In genomic region chr7:47572101-47572460, GRCh38 we compare ENCODE assay signal across 11 cellular contexts. TPM values are rescaled to one million over a fixed set of nuclear protein-coding genes. Genes with fewer than 3 reads are reported as not detected.
A peak's percentile ranks its signal among the peaks of the same experiment; 100 is the strongest.
DNase-seq lines count a peak whose midpoint lies in the region; ATAC-seq and TF ChIP-seq lines count a peak whose summit lies in the region.
"Had no signal": no experiment of that assay in that cellular context is flagged by ENCODE, and none has a peak within 500 bp of the region (broad histone marks: within the 10 kb centered on the region; RNA-seq: fewer than 3 reads in every experiment).

No MANE protein-coding gene starts in this region.

- H3K9ac ChIP-seq in mucosa of rectum (ENCODE audit: low read depth in 1 of 2, low read length in 2 of 2): peak overlapping the region; percentile 34 to 67
- H3K9ac ChIP-seq in neural progenitor cell: no peak overlapping the region

- H3K27ac ChIP-seq in coronary artery: peak overlapping the region; percentile 89 to 90
- H3K27ac ChIP-seq in mucosa of rectum (ENCODE audit: low read depth in 2 of 2, low read length in 2 of 2): peak overlapping the region; percentile 79 to 82
- H3K27ac ChIP-seq in neural progenitor cell: no peak overlapping the region

- TF ChIP-seq CTCF in coronary artery (IDR thresholded peaks at IDR 0.05) (no peak), type B pancreatic cell (conservative IDR thresholded peaks at IDR 0.05) (no peak), neural progenitor cell (IDR thresholded peaks at IDR 0.05) (no peak)

- DNase-seq in NCI-H2081 treated with DMSO at 0.1 percent for 48 hours (lab: John Stamatoyannopoulos, UW): peak; percentile 65
- DNase-seq in coronary artery (ENCODE audit: low spot score): no peak
- no peak for DNase-seq in type B pancreatic cell (ENCODE audit: extremely low spot score, unreplicated experiment)
- DNase-seq in neural progenitor cell (ENCODE audit: low spot score): no peak
- no peak for DNase-seq in stimulated activated CD4-positive, alpha-beta T cell treated with anti-CD3 and anti-CD28 coated beads, Interleukin-15, amount 100 ng/mL, for 24 hours
- DNase-seq in AG08396 (ENCODE audit: low spot score): no peak
- DNase-seq: activated CD4-positive, alpha-beta memory T cell treated with anti-CD3 and anti-CD28 coated beads, Interleukin-2, amount 10 ng/mL, durations not matched to agents 7 days and 5 days; cerebellar nuclear complex; GOT3 had no signal

- no peak overlapping the region for H3K4me2 ChIP-seq in neural progenitor cell

- H3K36me3 ChIP-seq in mucosa of rectum (ENCODE audit: control insufficient read depth in 2 of 2, insufficient read depth in 2 of 2, low read length in 2 of 2) (no peaks in the 10 kb centered on the region), neural progenitor cell (no peaks in the 10 kb centered on the region)

- peak overlapping the region; percentile 51 for H3K4me3 ChIP-seq in coronary artery
- H3K4me3 ChIP-seq in mucosa of rectum (ENCODE audit: low read length in 2 of 2): peak overlapping the region in 1 of 2 donors; percentile 30
- H3K4me3 ChIP-seq in neural progenitor cell: no peak overlapping the region

- peaks cover 73% of the 10 kb centered on the region for H3K4me1 Mint-ChIP-seq in type B pancreatic cell (ENCODE audit: unreplicated experiment)
- peaks cover 32% of the 10 kb centered on the region for H3K4me1 Mint-ChIP-seq in neural progenitor cell
- H3K4me1 Mint-ChIP-seq: activated CD4-positive, alpha-beta memory T cell treated with anti-CD3 and anti-CD28 coated beads, Interleukin-2, amount 10 ng/mL, durations not matched to agents 7 days and 5 days had no signal

- H3K36me3 Mint-ChIP-seq in type B pancreatic cell: peaks cover 20% of the 10 kb centered on the region
- H3K36me3 Mint-ChIP-seq in neural progenitor cell: peaks cover 4% of the 10 kb centered on the region

- H2AFZ ChIP-seq in neural progenitor cell (replicated peaks): no peak overlapping the region

- H3F3A ChIP-seq in neural progenitor cell (ENCODE audit: low read depth): no peaks in the 10 kb centered on the region

- H3K4me1 ChIP-seq in mucosa of rectum (ENCODE audit: control insufficient read depth in 2 of 2, insufficient read depth in 2 of 2, low read length in 2 of 2) (peaks cover 60 to 67% of the 10 kb centered on the region in 2 donors), neural progenitor cell (peaks cover 4% of the 10 kb centered on the region)

- H3K4me3 Mint-ChIP-seq in type B pancreatic cell (peak overlapping the region; percentile 52), neural progenitor cell (no peak overlapping the region)
- H3K4me3 Mint-ChIP-seq: activated CD4-positive, alpha-beta memory T cell treated with anti-CD3 and anti-CD28 coated beads, Interleukin-2, amount 10 ng/mL, durations not matched to agents 7 days and 5 days had no signal

- H4K20me1 ChIP-seq in neural progenitor cell (ENCODE audit: low read depth): no peaks in the 10 kb centered on the region

- no peak for ATAC-seq in GM21619 (IDR thresholded peaks at IDR 0.05; ENCODE audit: unreplicated experiment)

- no peaks in the 10 kb centered on the region for H3K9me3 Mint-ChIP-seq in type B pancreatic cell
- no peaks in the 10 kb centered on the region for H3K9me3 Mint-ChIP-seq in neural progenitor cell

- H3K27me3 Mint-ChIP-seq in type B pancreatic cell (peaks cover 3% of the 10 kb centered on the region), neural progenitor cell (ENCODE audit: insufficient read depth, low read depth) (peaks cover 4% of the 10 kb centered on the region)

- H3K27ac Mint-ChIP-seq in type B pancreatic cell: peak overlapping the region; percentile 82
- H3K27ac Mint-ChIP-seq in neural progenitor cell: no peak overlapping the region
- H3K27ac Mint-ChIP-seq: activated CD4-positive, alpha-beta memory T cell treated with anti-CD3 and anti-CD28 coated beads, Interleukin-2, amount 10 ng/mL, durations not matched to agents 7 days and 5 days had no signal

- peaks cover 7% of the 10 kb centered on the region for H3K79me2 ChIP-seq in neural progenitor cell (ENCODE audit: low read depth)

- H3K9me3 ChIP-seq in mucosa of rectum (ENCODE audit: control insufficient read depth in 2 of 2, low read length in 2 of 2) (no peaks in the 10 kb centered on the region), neural progenitor cell (ENCODE audit: low read depth) (no peaks in the 10 kb centered on the region)

- H3K27me3 ChIP-seq in mucosa of rectum (ENCODE audit: control insufficient read depth in 2 of 2, insufficient read depth in 2 of 2, low read length in 2 of 2) (no peaks in the 10 kb centered on the region), neural progenitor cell (no peaks in the 10 kb centered on the region)

RNA-seq across cellular contexts. Expression of gene TNS3, which starts 9.8 kb away (rescaled TPM):
- 48.8 and 138 TPM in 2 replicates for total RNA-seq in type B pancreatic cell (ENCODE audit: low replicate concordance)
- 15.0 and 21.8 TPM in 2 replicates for total RNA-seq in neural progenitor cell (ENCODE audit: low replicate concordance)
